1 cellular context compared by ENCODE assay signal in the genomic region with DNA sequence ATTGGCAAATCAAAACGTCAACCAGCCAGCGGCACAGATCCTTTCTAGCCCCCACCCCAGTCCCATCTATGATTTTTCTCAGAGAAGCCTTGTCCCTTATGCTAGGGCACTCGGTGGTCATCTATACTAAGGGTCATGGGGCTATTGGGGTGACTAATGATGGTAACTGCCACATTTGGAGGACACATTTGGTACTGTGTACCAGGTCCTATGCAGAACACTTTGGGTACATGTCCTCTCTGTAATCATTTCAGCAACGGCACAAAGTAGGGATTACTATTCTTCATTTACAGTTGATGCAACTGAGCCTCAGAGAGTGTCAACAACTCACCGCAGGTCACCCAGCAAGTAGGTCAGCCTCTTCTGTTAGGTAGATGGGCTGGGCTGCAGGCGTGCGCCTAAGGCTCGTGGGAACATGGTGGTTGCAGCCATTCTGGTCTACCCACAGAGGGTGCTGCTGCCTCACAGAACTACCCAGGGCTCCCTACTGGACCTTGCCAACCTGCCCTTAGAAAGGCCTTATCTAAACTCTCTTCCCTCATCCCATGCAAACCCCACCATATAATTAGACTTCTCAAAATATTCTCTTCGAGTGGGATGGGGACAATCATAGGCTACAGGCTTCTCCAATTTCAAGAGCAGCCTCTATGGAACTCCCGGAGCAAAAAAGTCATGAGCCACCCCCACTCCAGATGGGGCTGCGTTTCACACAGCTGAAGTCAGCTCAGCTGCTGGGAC.
TF ChIP-seq lines count a peak whose summit lies in the region.

No MANE protein-coding gene starts in this region.

TF ChIP-seq in H1, 55 proteins besides CTCF, POLR2A, EP300 and RAD21:
- TF ChIP-seq SRF (IDR thresholded peaks at IDR 0.05; ENCODE audit: low read depth, low read length) (no peak), SAP30 (IDR thresholded peaks at IDR 0.05; ENCODE audit: insufficient read depth, insufficient replicate concordance, low read length) (no peak), CHD2 (IDR thresholded peaks at IDR 0.05; ENCODE audit: low read length) (no peak), YY1 (IDR thresholded peaks at IDR 0.05; ENCODE audit: low read depth, low read length) (peak; percentile 73; the same call in 1 of the 2 replicates)
- TF ChIP-seq, protein P1, sequence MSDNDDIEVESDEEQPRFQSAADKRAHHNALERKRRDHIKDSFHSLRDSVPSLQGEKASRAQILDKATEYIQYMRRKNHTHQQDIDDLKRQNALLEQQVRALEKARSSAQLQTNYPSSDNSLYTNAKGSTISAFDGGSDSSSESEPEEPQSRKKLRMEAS (IDR thresholded peaks at IDR 0.05): peak; percentile 57; the same call in 1 of the 2 replicates
